ENCODE assay signal across 9 cellular contexts in the genomic region with DNA sequence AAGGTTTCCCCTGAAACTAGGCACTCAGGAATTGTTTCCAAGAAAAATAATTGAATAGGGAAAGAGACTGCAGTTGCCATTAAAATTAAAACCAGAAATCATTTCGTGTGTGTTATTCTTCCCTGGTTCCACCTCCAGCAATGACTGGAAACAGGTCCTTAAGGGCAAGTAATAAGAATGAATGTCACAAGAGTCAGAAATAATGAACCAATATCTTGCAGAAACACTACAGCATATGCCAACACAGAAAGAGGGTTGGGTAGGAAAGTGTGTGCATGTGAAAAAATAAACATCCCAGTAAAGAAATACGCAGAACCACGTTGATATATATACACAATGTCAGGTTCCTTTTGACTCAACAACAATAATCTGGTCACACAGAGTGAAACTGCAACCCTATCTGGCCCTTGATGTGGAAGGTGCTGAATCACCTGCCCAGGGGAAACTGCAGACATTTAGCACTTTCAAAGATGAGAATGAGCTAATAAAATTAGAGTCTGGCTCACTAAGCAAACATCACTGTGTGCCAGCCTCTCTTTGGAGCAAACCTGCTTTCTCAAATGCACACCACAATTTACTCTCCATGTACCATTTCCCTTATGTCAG. TPM values are rescaled to one million over a fixed set of nuclear protein-coding genes. Genes with fewer than 3 reads are reported as not detected.
A peak's percentile ranks its signal among the peaks of the same experiment; 100 is the strongest.
DNase-seq lines count a peak whose midpoint lies in the region; ATAC-seq and TF ChIP-seq lines count a peak whose summit lies in the region.
"Had no signal": no experiment of that assay in that cellular context is flagged by ENCODE, and none has a peak within 500 bp of the region (broad histone marks: within the 10 kb centered on the region; RNA-seq: fewer than 3 reads in every experiment).

No MANE protein-coding gene starts in this region.

- H3K36me3 Mint-ChIP-seq in activated T-helper 2 cell treated with anti-CD3 and anti-CD28 coated beads, Interferon-gamma antibody, Interleukin-2, Interleukin-4, amounts not matched to agents 10 μg/mL and 5 μg/mL and 100 μg/mL, durations not matched to agents 14 hours and 24 hours and 36 hours (ENCODE audit: low read depth): no peaks in the 10 kb centered on the region
- no peaks in the 10 kb centered on the region for H3K36me3 Mint-ChIP-seq in glutamatergic neuron (ENCODE audit: unreplicated experiment)

- TF ChIP-seq CTCF in glutamatergic neuron (IDR thresholded peaks at IDR 0.05; ENCODE audit: partially characterized antibody, unreplicated experiment): no peak

- peaks cover 3% of the 10 kb centered on the region for H3K27me3 Mint-ChIP-seq in activated T-helper 2 cell treated with anti-CD3 and anti-CD28 coated beads, Interferon-gamma antibody, Interleukin-2, Interleukin-4, amounts not matched to agents 10 μg/mL and 5 μg/mL and 100 μg/mL, durations not matched to agents 14 hours and 24 hours and 36 hours (ENCODE audit: low read depth)
- H3K27me3 Mint-ChIP-seq in glutamatergic neuron (ENCODE audit: unreplicated experiment): no peaks in the 10 kb centered on the region

- ATAC-seq in GM18519 (IDR thresholded peaks at IDR 0.05; ENCODE audit: low FRiP score, unreplicated experiment): peak; percentile 87
- ATAC-seq in GM21717 (IDR thresholded peaks at IDR 0.05; ENCODE audit: unreplicated experiment): peak; percentile 89
- ATAC-seq: K562 had no signal

- DNase-seq in LoVo (ENCODE audit: low spot score): peak; percentile 36
- DNase-seq in activated T-helper 2 cell treated with anti-CD3 and anti-CD28 coated beads, Interferon-gamma antibody, Interleukin-2, Interleukin-4, amounts not matched to agents 10 μg/mL and 5 μg/mL and 100 μg/mL, durations not matched to agents 14 hours and 24 hours and 36 hours (ENCODE audit: low spot score): peak; percentile 29
- DNase-seq in glutamatergic neuron: no peak
- no peak for DNase-seq in SW 1271 (lab: John Stamatoyannopoulos, UW)
- DNase-seq in Ammon's horn (ENCODE audit: low spot score): no peak
- DNase-seq in RKO (ENCODE audit: low spot score): no peak

- intact Hi-C loops in activated T-helper 2 cell treated with anti-CD3 and anti-CD28 coated beads, Interferon-gamma antibody, Interleukin-2, Interleukin-4, amounts not matched to agents 10 μg/mL and 5 μg/mL and 100 μg/mL, durations not matched to agents 14 hours and 24 hours and 36 hours (cut with micrococcal nuclease): loop anchor here (1.0 to 10.0 kb wide), 13 partner anchors 148 to 902 kb away; no protein-coding TSS in a partner anchor

- H3K9me3 Mint-ChIP-seq in activated T-helper 2 cell treated with anti-CD3 and anti-CD28 coated beads, Interferon-gamma antibody, Interleukin-2, Interleukin-4, amounts not matched to agents 10 μg/mL and 5 μg/mL and 100 μg/mL, durations not matched to agents 14 hours and 24 hours and 36 hours: no peaks in the 10 kb centered on the region
- no peaks in the 10 kb centered on the region for H3K9me3 Mint-ChIP-seq in glutamatergic neuron (ENCODE audit: unreplicated experiment)

- peaks cover 11% of the 10 kb centered on the region for H3K4me1 Mint-ChIP-seq in activated T-helper 2 cell treated with anti-CD3 and anti-CD28 coated beads, Interferon-gamma antibody, Interleukin-2, Interleukin-4, amounts not matched to agents 10 μg/mL and 5 μg/mL and 100 μg/mL, durations not matched to agents 14 hours and 24 hours and 36 hours (ENCODE audit: low read depth)
- H3K4me1 Mint-ChIP-seq in glutamatergic neuron (ENCODE audit: low read depth, unreplicated experiment): no peaks in the 10 kb centered on the region

- no peak overlapping the region for H3K27ac Mint-ChIP-seq in activated T-helper 2 cell treated with anti-CD3 and anti-CD28 coated beads, Interferon-gamma antibody, Interleukin-2, Interleukin-4, amounts not matched to agents 10 μg/mL and 5 μg/mL and 100 μg/mL, durations not matched to agents 14 hours and 24 hours and 36 hours
- no peak overlapping the region for H3K27ac Mint-ChIP-seq in glutamatergic neuron (ENCODE audit: unreplicated experiment)

- H3K4me3 Mint-ChIP-seq in activated T-helper 2 cell treated with anti-CD3 and anti-CD28 coated beads, Interferon-gamma antibody, Interleukin-2, Interleukin-4, amounts not matched to agents 10 μg/mL and 5 μg/mL and 100 μg/mL, durations not matched to agents 14 hours and 24 hours and 36 hours (ENCODE audit: low read depth): no peak overlapping the region
- H3K4me3 Mint-ChIP-seq in glutamatergic neuron (ENCODE audit: unreplicated experiment): no peak overlapping the region

RNA-seq across cellular contexts. Expression of a gene that starts 15.1 kb away (rescaled TPM):
- not detected in 2 replicates for total RNA-seq in activated T-helper 2 cell treated with anti-CD3 and anti-CD28 coated beads, Interferon-gamma antibody, Interleukin-2, Interleukin-4, amounts not matched to agents 10 μg/mL and 5 μg/mL and 100 μg/mL, durations not matched to agents 14 hours and 24 hours and 36 hours
- not detected for total RNA-seq in glutamatergic neuron (ENCODE audit: unreplicated experiment)
- total RNA-seq: K562 had no signal

Comparison
In these comparisons a context has a peak if more than half of its experiments do, and no peak if none do; other contexts are left out.
1. DNase-seq: peak in LoVo (single experiment) and activated T-helper 2 cell treated with anti-CD3 and anti-CD28 coated beads, Interferon-gamma antibody, Interleukin-2, Interleukin-4, amounts not matched to agents 10 μg/mL and 5 μg/mL and 100 μg/mL, durations not matched to agents 14 hours and 24 hours and 36 hours (single experiment); none in glutamatergic neuron (single experiment), SW 1271 (0 of 2), Ammon's horn (single experiment) and RKO (single experiment).